ENCODE assay signal across 20 cellular contexts in genomic region chr12:24487606-24488005, GRCh38.
DNase-seq lines count a peak whose midpoint lies in the region; ATAC-seq, FAIRE-seq and TF ChIP-seq lines count a peak whose summit lies in the region.
"Had no signal": no experiment of that assay in that cellular context is flagged by ENCODE, and none has a peak within 500 bp of the region (broad histone marks: within the 10 kb centered on the region; RNA-seq: fewer than 3 reads in every experiment).

No MANE protein-coding gene starts in this region.

- POLR2A ChIA-PET in CD8-positive, alpha-beta memory T cell (lab: Charles Lee) = no interaction called here

- H3K27ac Mint-ChIP-seq in osteocyte (ENCODE audit: unreplicated experiment) = peak overlapping the region; percentile 78
- H3K27ac Mint-ChIP-seq in CD8-positive, alpha-beta memory T cell = no peak overlapping the region

- no peak overlapping the region for H3K27ac ChIP-seq in spleen
- no peak overlapping the region for H3K27ac ChIP-seq in CD8-positive, alpha-beta memory T cell (ENCODE audit: low read depth, low read length)
- H3K27ac ChIP-seq: A549 had no signal

- no peak for ATAC-seq in GM21526 (IDR thresholded peaks at IDR 0.05; ENCODE audit: low FRiP score, unreplicated experiment)
- ATAC-seq: A549, Panc1 had no signal

- intact Hi-C loops in spleen (cut with DNase I; ENCODE audit: low total_unique reads) = no loop called here

- CTCF ChIA-PET in CD8-positive, alpha-beta memory T cell (lab: Charles Lee) = no interaction called here

- no peak for TF ChIP-seq CTCF in osteocyte (IDR thresholded peaks at IDR 0.05)
- no peak for TF ChIP-seq CTCF in spleen (IDR thresholded peaks at IDR 0.05 in 8 of 11, conservative IDR thresholded peaks at IDR 0.05 in 3 of 11)

- WGBS in spleen, 5 donors = 85 to 98% (median 86%) methylated on average over 3 of the region's 3 CpGs

- DNase-seq in EH (ENCODE audit: low read depth) = peak; percentile 15
- DNase-seq in RCC 7860 (ENCODE audit: low spot score) = peak; percentile 70
- no peak for DNase-seq in osteocyte (ENCODE audit: extremely low spot score, unreplicated experiment)
- DNase-seq in NCI-H146 treated with DMSO at 0.1 percent for 48 hours (lab: John Stamatoyannopoulos, UW; ENCODE audit: unreplicated experiment) = no peak
- no peak for DNase-seq in spleen
- DNase-seq in CD8-positive, alpha-beta memory T cell = no peak
- DNase-seq: AML-193, Calu3, DND-41, KG1, NCI-H1417 treated with DMSO at 0.1 percent for 48 hours, NCI-H2107, NCI-H345, NCI-H82, SHP77 had no signal

- H3K36me3 Mint-ChIP-seq in osteocyte (ENCODE audit: unreplicated experiment) = no peaks in the 10 kb centered on the region
- no peaks in the 10 kb centered on the region for H3K36me3 Mint-ChIP-seq in CD8-positive, alpha-beta memory T cell

- H3K9me3 ChIP-seq in endocrine pancreas (ENCODE audit: control insufficient read depth, low read length) (no peaks in the 10 kb centered on the region), spleen (no peaks in the 10 kb centered on the region)
- H3K9me3 ChIP-seq in CD8-positive, alpha-beta memory T cell (ENCODE audit: low read length) = no peaks in the 10 kb centered on the region
- H3K9me3 ChIP-seq: A549 had no signal

- peaks cover 11% of the 10 kb centered on the region for H3K4me1 ChIP-seq in endocrine pancreas (ENCODE audit: control insufficient read depth, insufficient read depth, low read length)
- no peaks in the 10 kb centered on the region for H3K4me1 ChIP-seq in spleen
- no peaks in the 10 kb centered on the region for H3K4me1 ChIP-seq in CD8-positive, alpha-beta memory T cell (ENCODE audit: insufficient read depth, low read length)
- H3K4me1 ChIP-seq: A549 had no signal

- FAIRE-seq in RCC 7860 (lab: Jason Lieb, UNC) = no peak
- FAIRE-seq: A549, H54 had no signal

- no peaks in the 10 kb centered on the region for H3K27me3 Mint-ChIP-seq in osteocyte (ENCODE audit: unreplicated experiment)
- H3K27me3 Mint-ChIP-seq in CD8-positive, alpha-beta memory T cell = no peaks in the 10 kb centered on the region

- no peak overlapping the region for H3K4me3 Mint-ChIP-seq in osteocyte (ENCODE audit: unreplicated experiment)
- no peak overlapping the region for H3K4me3 Mint-ChIP-seq in CD8-positive, alpha-beta memory T cell

- H3K4me3 ChIP-seq in endocrine pancreas (ENCODE audit: control insufficient read depth, insufficient read depth, low read length) (peak overlapping the region; percentile 35), spleen (no peak overlapping the region)
- H3K4me3 ChIP-seq in CD8-positive, alpha-beta memory T cell (ENCODE audit: low read length) = no peak overlapping the region
- H3K4me3 ChIP-seq: A549 had no signal

- no peak for TF ChIP-seq POLR2A in spleen (IDR thresholded peaks at IDR 0.05)

- peaks cover 30% of the 10 kb centered on the region for H3K4me1 Mint-ChIP-seq in osteocyte (ENCODE audit: unreplicated experiment)
- no peaks in the 10 kb centered on the region for H3K4me1 Mint-ChIP-seq in CD8-positive, alpha-beta memory T cell

- H3K9ac ChIP-seq in endocrine pancreas (ENCODE audit: control insufficient read depth, insufficient read depth, low read length) = no peak overlapping the region

- H3K27me3 ChIP-seq in endocrine pancreas (ENCODE audit: control insufficient read depth, insufficient read depth, low read length) (no peaks in the 10 kb centered on the region), spleen (replicated peaks in 1 of 7) (no peaks in the 10 kb centered on the region)
- no peaks in the 10 kb centered on the region for H3K27me3 ChIP-seq in CD8-positive, alpha-beta memory T cell (ENCODE audit: insufficient read depth, low read length, poor library complexity, severe bottlenecking)

- H3K9me3 Mint-ChIP-seq in osteocyte (ENCODE audit: unreplicated experiment) = no peaks in the 10 kb centered on the region
- H3K9me3 Mint-ChIP-seq in CD8-positive, alpha-beta memory T cell = no peaks in the 10 kb centered on the region

- no peaks in the 10 kb centered on the region for H3K36me3 ChIP-seq in endocrine pancreas (ENCODE audit: control insufficient read depth, insufficient read depth, low read length)
- H3K36me3 ChIP-seq in spleen = no peaks in the 10 kb centered on the region
- H3K36me3 ChIP-seq in CD8-positive, alpha-beta memory T cell (ENCODE audit: insufficient read depth, low read length) = no peaks in the 10 kb centered on the region

Comparison
In these comparisons a context has a peak if more than half of its experiments do, and no peak if none do; other contexts are left out.
1. DNase-seq: peak in EH (single experiment) and RCC 7860 (single experiment); none in osteocyte (single experiment), NCI-H146 treated with DMSO at 0.1 percent for 48 hours (single experiment), spleen (single experiment) and CD8-positive, alpha-beta memory T cell (0 of 5).